ENCODE assay signal across 19 cellular contexts in the genomic region with DNA sequence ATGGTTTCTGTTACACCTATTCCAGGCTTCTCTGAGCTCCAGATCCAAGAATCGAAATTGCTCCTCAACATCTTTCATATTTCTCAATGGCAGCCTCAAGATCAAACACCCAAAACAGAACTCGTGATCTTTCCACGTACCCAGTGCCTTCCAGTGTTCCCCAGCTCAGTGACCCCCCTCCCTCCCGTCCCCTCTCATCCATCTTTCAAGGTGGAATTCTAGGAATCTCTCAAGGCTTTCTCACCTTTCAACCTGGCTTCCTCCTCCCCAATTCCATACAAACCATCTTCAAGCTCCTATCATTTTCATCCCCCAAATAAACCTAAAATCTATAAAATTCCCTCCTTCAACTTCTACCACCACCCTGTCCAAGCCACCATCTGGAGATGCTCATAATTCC.
"Had no signal": no experiment of that assay in that cellular context is flagged by ENCODE, and none has a peak within 500 bp of the region (broad histone marks: within the 10 kb centered on the region; RNA-seq: fewer than 3 reads in every experiment).

No MANE protein-coding gene starts in this region.

- DNase-seq: KBM-7, MV-4-11, NCI-H1048, NCI-H1105, NCI-H1417, NCI-H1436 treated with DMSO at 0.1 percent for 48 hours, NCI-H1694, NCI-H187 treated with DMSO at 0.1 percent for 48 hours, NCI-H2081, NCI-H2107, NCI-H2227 treated with DMSO at 0.1 percent for 48 hours, NCI-H510A, NCI-H524 treated with DMSO at 0.1 percent for 48 hours, NCI-H774, OCI-M1, PC-9, Peyer's patch, SHP77 treated with DMSO at 0.1 percent for 48 hours, SJCRH30 had no signal

- H3K4me2 ChIP-seq: PC-9 had no signal

- H2AFZ ChIP-seq: PC-9 had no signal

- H3K27me3 ChIP-seq: Peyer's patch, SJCRH30 had no signal

- H3K36me3 ChIP-seq: Peyer's patch, SJCRH30 had no signal

- H3K4me3 ChIP-seq: PC-9, Peyer's patch, SJCRH30 had no signal

- H3K9me3 ChIP-seq: Peyer's patch, SJCRH30 had no signal

- H3K4me1 ChIP-seq: Peyer's patch, SJCRH30 had no signal

- H3K27ac ChIP-seq: PC-9, Peyer's patch, SJCRH30 had no signal
